21 cellular contexts compared by ENCODE assay signal in the genomic region with DNA sequence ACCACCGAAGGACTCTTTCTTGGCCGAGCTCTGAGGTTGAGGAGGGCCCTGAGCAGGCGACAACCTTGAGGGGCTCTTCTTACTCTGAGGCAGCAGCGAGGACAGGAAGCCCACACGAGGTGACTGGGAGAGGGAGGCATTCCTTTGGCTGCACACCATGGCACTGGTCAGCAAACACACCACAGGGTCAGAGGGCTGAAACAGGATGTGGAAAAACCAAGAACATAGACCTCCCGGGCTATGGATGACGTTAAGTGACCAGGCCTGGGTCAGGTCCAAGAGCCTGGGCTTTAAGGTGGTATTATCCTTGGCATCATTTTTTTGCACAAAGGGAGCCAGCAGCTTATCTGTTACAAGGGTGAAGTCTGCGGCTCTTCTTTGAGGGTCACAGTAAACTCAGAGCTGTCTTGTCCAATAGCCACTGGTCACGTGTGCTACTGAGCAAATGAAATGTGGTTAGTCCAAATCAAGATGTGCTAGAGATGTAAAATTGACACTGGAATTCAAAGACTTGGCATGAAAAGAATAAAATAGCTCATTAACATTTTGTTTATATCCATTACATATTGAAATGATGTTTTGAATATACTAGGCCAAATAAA. TPM values are rescaled to one million over a fixed set of nuclear protein-coding genes. Genes with fewer than 3 reads are reported as not detected.
A peak's percentile ranks its signal among the peaks of the same experiment; 100 is the strongest.
DNase-seq lines count a peak whose midpoint lies in the region; ATAC-seq and TF ChIP-seq lines count a peak whose summit lies in the region.
"Had no signal": no experiment of that assay in that cellular context is flagged by ENCODE, and none has a peak within 500 bp of the region (broad histone marks: within the 10 kb centered on the region; RNA-seq: fewer than 3 reads in every experiment).

No MANE protein-coding gene starts in this region.

- no peak overlapping the region for H3K4me3 ChIP-seq in fibroblast of pulmonary artery (replicated peaks; ENCODE audit: low read depth, low read length)
- H3K4me3 ChIP-seq: skin epidermis, uterus had no signal

- DNase-seq in HT1080 (ENCODE audit: low read depth) (peak; percentile 54), astrocyte of the hippocampus (ENCODE audit: low read depth, low spot score) (peak; percentile 78), fibroblast of pulmonary artery (ENCODE audit: low read depth) (peak; percentile 50), smooth muscle cell of the brain vasculature (ENCODE audit: low read depth, low spot score) (peak; percentile 67), globus pallidus (ENCODE audit: low spot score) (no peak), DMS79 (lab: John Stamatoyannopoulos, UW) (no peak), NCI-H146 (lab: John Stamatoyannopoulos, UW) (no peak)
- DNase-seq: activated CD4-positive, alpha-beta T cell treated with anti-CD3 and anti-CD28 coated beads, Interleukin-2, amount 50 U/mL, for 1 hour; activated T-cell treated with anti-CD3 and anti-CD28 coated beads, Interleukin-2, amount 50 U/mL, for 24 hours; BE2C; dorsolateral prefrontal cortex; foreskin melanocyte; NCI-H1092; NCI-H2227 treated with DMSO at 0.1 percent for 48 hours; NK-92 treated with Interleukin-12 subunit alpha and Interleukin-12 subunit beta, amount 100 ng/mL, for 24 hours; T1000; uterus had no signal

- ATAC-seq in GM19452 (IDR thresholded peaks at IDR 0.05; ENCODE audit: unreplicated experiment) = no peak

- TF ChIP-seq CTCF in fibroblast of pulmonary artery (IDR thresholded peaks at IDR 0.05; ENCODE audit: low read length, missing control alignments) = no peak

RNA-seq across cellular contexts. Expression of gene WDR91, which starts 7.0 kb away (rescaled TPM):
- total RNA-seq in HT1080 (2014; rRNA removed; shearing (Covaris generic)) = 3.9 and 4.1 TPM in 2 replicates
- polyA plus RNA-seq in HT1080 (2015; cell fraction: cytosol; rRNA removed) = 2.8 and 4.3 TPM in 2 replicates
- polyA plus RNA-seq in HT1080 (2015; cell fraction: nucleus; rRNA removed) = 11.6 and 18.8 TPM in 2 replicates

RNA-seq across cellular contexts. Expression of gene STRA8, which starts 29.3 kb away (rescaled TPM):
- total RNA-seq in HT1080 (2014; rRNA removed; shearing (Covaris generic)) = not detected in 2 replicates
- polyA plus RNA-seq in HT1080 (2015; cell fraction: cytosol; rRNA removed) = not detected in 2 replicates
- not detected in 2 replicates for polyA plus RNA-seq in HT1080 (2015; cell fraction: nucleus; rRNA removed)
- total RNA-seq: H1, omental fat pad, uterus had no signal
- polyA plus RNA-seq: H1 had no signal

RNA-seq across cellular contexts. Expression of gene CYREN, which starts 33.9 kb away (rescaled TPM):
- 68.0 and 69.9 TPM in 2 replicates for total RNA-seq in HT1080 (2014; rRNA removed; shearing (Covaris generic))
- 43.7 and 44.1 TPM in 2 replicates for polyA plus RNA-seq in HT1080 (2015; cell fraction: cytosol; rRNA removed)
- polyA plus RNA-seq in HT1080 (2015; cell fraction: nucleus; rRNA removed) = 35.3 and 43.8 TPM in 2 replicates

RNA-seq across cellular contexts. Expression of gene TMEM140, which starts 56.5 kb away (rescaled TPM):
- total RNA-seq in HT1080 (2014; rRNA removed; shearing (Covaris generic)) = 0.60 and 1.8 TPM in 2 replicates
- 0.09 and 0.42 TPM in 2 replicates for polyA plus RNA-seq in HT1080 (2015; cell fraction: cytosol; rRNA removed)
- 0.27 and 0.31 TPM in 2 replicates for polyA plus RNA-seq in HT1080 (2015; cell fraction: nucleus; rRNA removed)
- total RNA-seq: H1 had no signal
- polyA plus RNA-seq: H1 had no signal

Comparison
In these comparisons a context has a peak if more than half of its experiments do, and no peak if none do; other contexts are left out.
1. DNase-seq: peak in HT1080 (single experiment), astrocyte of the hippocampus (single experiment), fibroblast of pulmonary artery (single experiment) and smooth muscle cell of the brain vasculature (single experiment); none in globus pallidus (single experiment), DMS79 (single experiment) and NCI-H146 (single experiment).